Comparison of ENCODE assay signal across 1 cellular context in genomic region chr12:64258576-64258975, GRCh38.
TF ChIP-seq lines count a peak whose summit lies in the region.

No MANE protein-coding gene starts in this region.

TF ChIP-seq in GM23338, 12 proteins besides CTCF, POLR2A, EP300 and RAD21 (continued from another document):
- no peak for TF ChIP-seq ZNF114 (CRISPR knock-in tag; IDR thresholded peaks at IDR 0.05)
- no peak for TF ChIP-seq EZH2phosphoT487 (IDR thresholded peaks at IDR 0.05; ENCODE audit: unreplicated experiment)
- no peak for TF ChIP-seq EZH2 (IDR thresholded peaks at IDR 0.05; ENCODE audit: low read depth, unreplicated experiment)
- TF ChIP-seq CREB1 (CRISPR knock-in tag; IDR thresholded peaks at IDR 0.05; ENCODE audit: low read depth), result no peak
- no peak for TF ChIP-seq JUNB (IDR thresholded peaks at IDR 0.05; ENCODE audit: unreplicated experiment)
